Comparison of ENCODE assay signal across 1 cellular context in the genomic region with DNA sequence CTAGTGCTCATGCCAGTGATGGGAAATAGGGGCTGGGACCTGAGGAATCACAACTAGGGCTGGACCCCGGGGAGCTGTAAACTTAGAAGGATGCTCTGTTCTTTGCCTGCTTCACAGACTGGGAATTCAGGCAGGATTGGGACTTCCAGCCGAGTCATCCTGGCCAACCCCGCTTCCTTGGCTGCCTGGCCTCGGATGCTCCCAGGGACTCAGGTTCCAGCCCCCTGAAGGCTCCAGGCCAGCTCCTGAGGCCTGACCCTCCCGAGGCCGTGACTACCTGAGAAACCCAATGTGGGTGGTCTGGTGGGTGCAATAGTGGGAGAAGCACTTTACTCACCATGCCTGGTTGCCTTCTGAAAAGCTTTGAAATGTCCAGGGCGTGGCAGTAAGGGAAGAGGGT.
TF ChIP-seq lines count a peak whose summit lies in the region.

No MANE protein-coding gene starts in this region.

TF ChIP-seq in GM23338, 12 proteins besides CTCF, POLR2A, EP300 and RAD21 (continued from another document):
- TF ChIP-seq, protein P1, sequence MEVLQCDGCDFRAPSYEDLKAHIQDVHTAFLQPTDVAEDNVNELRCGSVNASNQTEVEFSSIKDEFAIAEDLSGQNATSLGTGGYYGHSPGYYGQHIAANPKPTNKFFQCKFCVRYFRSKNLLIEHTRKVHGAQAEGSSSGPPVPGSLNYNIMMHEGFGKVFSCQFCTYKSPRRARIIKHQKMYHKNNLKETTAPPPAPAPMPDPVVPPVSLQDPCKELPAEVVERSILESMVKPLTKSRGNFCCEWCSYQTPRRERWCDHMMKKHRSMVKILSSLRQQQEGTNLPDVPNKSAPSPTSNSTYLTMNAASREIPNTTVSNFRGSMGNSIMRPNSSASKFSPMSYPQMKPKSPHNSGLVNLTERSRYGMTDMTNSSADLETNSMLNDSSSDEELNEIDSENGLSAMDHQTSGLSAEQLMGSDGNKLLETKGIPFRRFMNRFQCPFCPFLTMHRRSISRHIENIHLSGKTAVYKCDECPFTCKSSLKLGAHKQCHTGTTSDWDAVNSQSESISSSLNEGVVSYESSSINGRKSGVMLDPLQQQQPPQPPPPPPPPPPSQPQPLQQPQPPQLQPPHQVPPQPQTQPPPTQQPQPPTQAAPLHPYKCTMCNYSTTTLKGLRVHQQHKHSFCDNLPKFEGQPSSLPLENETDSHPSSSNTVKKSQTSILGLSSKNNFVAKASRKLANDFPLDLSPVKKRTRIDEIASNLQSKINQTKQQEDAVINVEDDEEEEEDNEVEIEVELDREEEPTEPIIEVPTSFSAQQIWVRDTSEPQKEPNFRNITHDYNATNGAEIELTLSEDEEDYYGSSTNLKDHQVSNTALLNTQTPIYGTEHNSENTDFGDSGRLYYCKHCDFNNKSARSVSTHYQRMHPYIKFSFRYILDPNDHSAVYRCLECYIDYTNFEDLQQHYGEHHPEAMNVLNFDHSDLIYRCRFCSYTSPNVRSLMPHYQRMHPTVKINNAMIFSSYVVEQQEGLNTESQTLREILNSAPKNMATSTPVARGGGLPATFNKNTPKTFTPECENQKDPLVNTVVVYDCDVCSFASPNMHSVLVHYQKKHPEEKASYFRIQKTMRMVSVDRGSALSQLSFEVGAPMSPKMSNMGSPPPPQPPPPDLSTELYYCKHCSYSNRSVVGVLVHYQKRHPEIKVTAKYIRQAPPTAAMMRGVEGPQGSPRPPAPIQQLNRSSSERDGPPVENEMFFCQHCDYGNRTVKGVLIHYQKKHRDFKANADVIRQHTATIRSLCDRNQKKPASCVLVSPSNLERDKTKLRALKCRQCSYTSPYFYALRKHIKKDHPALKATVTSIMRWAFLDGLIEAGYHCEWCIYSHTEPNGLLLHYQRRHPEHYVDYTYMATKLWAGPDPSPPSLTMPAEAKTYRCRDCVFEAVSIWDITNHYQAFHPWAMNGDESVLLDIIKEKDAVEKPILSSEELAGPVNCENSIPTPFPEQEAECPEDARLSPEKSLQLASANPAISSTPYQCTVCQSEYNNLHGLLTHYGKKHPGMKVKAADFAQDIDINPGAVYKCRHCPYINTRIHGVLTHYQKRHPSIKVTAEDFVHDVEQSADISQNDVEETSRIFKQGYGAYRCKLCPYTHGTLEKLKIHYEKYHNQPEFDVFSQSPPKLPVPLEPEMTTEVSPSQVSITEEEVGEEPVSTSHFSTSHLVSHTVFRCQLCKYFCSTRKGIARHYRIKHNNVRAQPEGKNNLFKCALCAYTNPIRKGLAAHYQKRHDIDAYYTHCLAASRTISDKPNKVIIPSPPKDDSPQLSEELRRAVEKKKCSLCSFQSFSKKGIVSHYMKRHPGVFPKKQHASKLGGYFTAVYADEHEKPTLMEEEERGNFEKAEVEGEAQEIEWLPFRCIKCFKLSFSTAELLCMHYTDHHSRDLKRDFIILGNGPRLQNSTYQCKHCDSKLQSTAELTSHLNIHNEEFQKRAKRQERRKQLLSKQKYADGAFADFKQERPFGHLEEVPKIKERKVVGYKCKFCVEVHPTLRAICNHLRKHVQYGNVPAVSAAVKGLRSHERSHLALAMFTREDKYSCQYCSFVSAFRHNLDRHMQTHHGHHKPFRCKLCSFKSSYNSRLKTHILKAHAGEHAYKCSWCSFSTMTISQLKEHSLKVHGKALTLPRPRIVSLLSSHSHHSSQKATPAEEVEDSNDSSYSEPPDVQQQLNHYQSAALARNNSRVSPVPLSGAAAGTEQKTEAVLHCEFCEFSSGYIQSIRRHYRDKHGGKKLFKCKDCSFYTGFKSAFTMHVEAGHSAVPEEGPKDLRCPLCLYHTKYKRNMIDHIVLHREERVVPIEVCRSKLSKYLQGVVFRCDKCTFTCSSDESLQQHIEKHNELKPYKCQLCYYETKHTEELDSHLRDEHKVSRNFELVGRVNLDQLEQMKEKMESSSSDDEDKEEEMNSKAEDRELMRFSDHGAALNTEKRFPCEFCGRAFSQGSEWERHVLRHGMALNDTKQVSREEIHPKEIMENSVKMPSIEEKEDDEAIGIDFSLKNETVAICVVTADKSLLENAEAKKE (CRISPR knock-in tag; IDR thresholded peaks at IDR 0.05) = no peak
- TF ChIP-seq, protein P2, sequence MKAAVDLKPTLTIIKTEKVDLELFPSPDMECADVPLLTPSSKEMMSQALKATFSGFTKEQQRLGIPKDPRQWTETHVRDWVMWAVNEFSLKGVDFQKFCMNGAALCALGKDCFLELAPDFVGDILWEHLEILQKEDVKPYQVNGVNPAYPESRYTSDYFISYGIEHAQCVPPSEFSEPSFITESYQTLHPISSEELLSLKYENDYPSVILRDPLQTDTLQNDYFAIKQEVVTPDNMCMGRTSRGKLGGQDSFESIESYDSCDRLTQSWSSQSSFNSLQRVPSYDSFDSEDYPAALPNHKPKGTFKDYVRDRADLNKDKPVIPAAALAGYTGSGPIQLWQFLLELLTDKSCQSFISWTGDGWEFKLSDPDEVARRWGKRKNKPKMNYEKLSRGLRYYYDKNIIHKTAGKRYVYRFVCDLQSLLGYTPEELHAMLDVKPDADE (IDR thresholded peaks at IDR 0.05) = no peak
- no peak for TF ChIP-seq REST (IDR thresholded peaks at IDR 0.05; ENCODE audit: unreplicated experiment)
TF ChIP-seq in GM23338: peak in this region for 0.
